In genomic region chr7:2956526-2957368, GRCh38 we compare ENCODE assay signal across 1 cellular context.
TF ChIP-seq lines count a peak whose summit lies in the region.

No MANE protein-coding gene starts in this region.

TF ChIP-seq in K562, 482 proteins besides CTCF, POLR2A, EP300 and RAD21 (continued from another document and continues in another):
- TF ChIP-seq REST (CRISPR knock-in tag; IDR thresholded peaks at IDR 0.05; ENCODE audit: low read depth) (peak; percentile 44; the same call in 1 of the 2 replicates), HMBOX1 (IDR thresholded peaks at IDR 0.05) (no peak), SP2 (IDR thresholded peaks at IDR 0.05; ENCODE audit: extremely low read depth, low read depth, low read length, poor library complexity, severe bottlenecking) (no peak), ZNF324 (CRISPR knock-in tag; IDR thresholded peaks at IDR 0.05) (0 out of 2 replicates have a peak, but pooled peaks have one; percentile 37), EGR1 (conservative IDR thresholded peaks at IDR 0.05) (no peak), ZNF347 (CRISPR knock-in tag; IDR thresholded peaks at IDR 0.05; ENCODE audit: low read depth) (no peak), GTF2F1 (IDR thresholded peaks at IDR 0.05; ENCODE audit: low read depth, low read length) (no peak), PURB (CRISPR knock-in tag; IDR thresholded peaks at IDR 0.05; ENCODE audit: low read depth) (no peak), ZSCAN32 (CRISPR knock-in tag; IDR thresholded peaks at IDR 0.05) (no peak), U2AF2 (optimal IDR thresholded peaks at IDR 0.05; ENCODE audit: low read depth, low read length) (no peak), COPS2 (conservative IDR thresholded peaks at IDR 0.05) (no peak), NEUROD1 (IDR thresholded peaks at IDR 0.05; ENCODE audit: borderline replicate concordance, low read depth, low read length, partially characterized antibody) (no peak), SP1 (CRISPR knock-in tag; IDR thresholded peaks at IDR 0.05) (no peak), RBM34 (IDR thresholded peaks at IDR 0.05; ENCODE audit: borderline replicate concordance, insufficient read depth, low read length) (no peak), CREB3L1 (IDR thresholded peaks at IDR 0.05; ENCODE audit: borderline replicate concordance, low read depth) (no peak), HSF4 (CRISPR knock-in tag; IDR thresholded peaks at IDR 0.05; ENCODE audit: borderline replicate concordance) (no peak), GABPB1 (CRISPR knock-in tag; IDR thresholded peaks at IDR 0.05) (no peak), ZNF583 (CRISPR knock-in tag; IDR thresholded peaks at IDR 0.05) (peak; percentile 91), ID3 (CRISPR knock-in tag; IDR thresholded peaks at IDR 0.05) (no peak), ID3 (tag; IDR thresholded peaks at IDR 0.05) (peak; percentile 96), SMAD1 (IDR thresholded peaks at IDR 0.05; ENCODE audit: low read depth, low read length, partially characterized antibody) (no peak), ZNF778 (CRISPR knock-in tag; IDR thresholded peaks at IDR 0.05) (no peak), BRD4 (IDR thresholded peaks at IDR 0.05) (peak; percentile 48; the same call in 1 of the 2 replicates), BCL6 (CRISPR knock-in tag; IDR thresholded peaks at IDR 0.05) (no peak), BCLAF1 (IDR thresholded peaks at IDR 0.05; ENCODE audit: borderline replicate concordance in 1 of 2, control insufficient read depth in 1 of 2, low read depth in 2 of 2, low read length in 1 of 2) (no peak), HNRNPK (IDR thresholded peaks at IDR 0.05; ENCODE audit: low read depth, low read length, poor library complexity, severe bottlenecking) (no peak), ZNF764 (CRISPR knock-in tag; IDR thresholded peaks at IDR 0.05; ENCODE audit: low read depth) (no peak), KAT7 (CRISPR knock-in tag; IDR thresholded peaks at IDR 0.05; ENCODE audit: borderline replicate concordance) (no peak), RFX1 (IDR thresholded peaks at IDR 0.05) (no peak), ZNF695 (CRISPR knock-in tag; IDR thresholded peaks at IDR 0.05) (0 out of 2 replicates have a peak, but pooled peaks have one; percentile 69), KLF6 (CRISPR knock-in tag; IDR thresholded peaks at IDR 0.05; ENCODE audit: borderline replicate concordance) (no peak; the same call in 1 of the 2 replicates), RNF2 (IDR thresholded peaks at IDR 0.05) (peak; percentile 74; the same call in 1 of the 2 replicates), ELK1 (CRISPR knock-in tag; IDR thresholded peaks at IDR 0.05) (no peak), ZNF75A (CRISPR knock-in tag; IDR thresholded peaks at IDR 0.05) (no peak), NFE2L1 (tag; IDR thresholded peaks at IDR 0.05; ENCODE audit: borderline replicate concordance, low read depth) (peak; percentile 50; the same call in 1 of the 2 replicates), NFRKB (IDR thresholded peaks at IDR 0.05; ENCODE audit: low read depth) (peak; percentile 98), ESRRB (CRISPR knock-in tag; IDR thresholded peaks at IDR 0.05; ENCODE audit: borderline replicate concordance) (no peak), CHCHD3 (CRISPR knock-in tag; IDR thresholded peaks at IDR 0.05) (no peak), ZNF592 (IDR thresholded peaks at IDR 0.05) (peak; percentile 100), POLR2AphosphoS2 (IDR thresholded peaks at IDR 0.05; ENCODE audit: low read length) (no peak), FOXP4 (CRISPR knock-in tag; IDR thresholded peaks at IDR 0.05; ENCODE audit: borderline replicate concordance) (no peak), SNIP1 (IDR thresholded peaks at IDR 0.05; ENCODE audit: low read depth) (no peak), RBM15 (IDR thresholded peaks at IDR 0.05; ENCODE audit: insufficient read depth, low read length) (no peak), SMAD3 (CRISPR knock-in tag; conservative IDR thresholded peaks at IDR 0.05) (peak; percentile 86), LCOR (CRISPR knock-in tag; IDR thresholded peaks at IDR 0.05) (no peak), WHSC1 (IDR thresholded peaks at IDR 0.05; ENCODE audit: low read length) (no peak), CCAR2 (IDR thresholded peaks at IDR 0.05; ENCODE audit: low read depth, low read length) (no peak), ZNF143 (CRISPR knock-in tag; IDR thresholded peaks at IDR 0.05) (no peak), SAFB2 (IDR thresholded peaks at IDR 0.05; ENCODE audit: borderline replicate concordance, low read depth, low read length, severe bottlenecking) (no peak), KDM5B (IDR thresholded peaks at IDR 0.05; ENCODE audit: insufficient replicate concordance, low read depth, low read length) (no peak)
